Comparison of ENCODE assay signal across 13 cellular contexts in the genomic region with DNA sequence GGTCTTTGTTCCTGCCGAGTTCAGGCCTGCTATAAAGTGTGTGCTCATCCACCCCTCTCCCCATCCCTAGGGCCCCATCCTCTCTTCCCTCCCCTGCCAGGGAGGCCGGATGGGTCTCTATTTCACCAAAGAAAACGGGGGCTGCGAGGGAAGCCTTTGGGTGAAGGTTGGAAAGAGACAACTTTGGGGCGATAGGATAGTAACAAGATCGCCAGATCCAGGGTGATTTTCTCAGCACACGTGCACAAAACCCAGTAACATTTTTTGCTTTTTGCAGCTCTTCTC. TPM values are rescaled to one million over a fixed set of nuclear protein-coding genes. Genes with fewer than 3 reads are reported as not detected.
DNase-seq lines count a peak whose midpoint lies in the region; ATAC-seq and TF ChIP-seq lines count a peak whose summit lies in the region.
"Had no signal": no experiment of that assay in that cellular context is flagged by ENCODE, and none has a peak within 500 bp of the region (broad histone marks: within the 10 kb centered on the region; RNA-seq: fewer than 3 reads in every experiment).

No MANE protein-coding gene starts in this region.

- peak overlapping the region; percentile 95 for H3K4me3 Mint-ChIP-seq in activated CD4-positive, alpha-beta T cell treated with anti-CD3 and anti-CD28 coated beads, Interleukin-2, amount 10 ng/mL, durations not matched to agents 24 days and 14 days

- no peaks in the 10 kb centered on the region for H3K9me3 Mint-ChIP-seq in activated CD4-positive, alpha-beta T cell treated with anti-CD3 and anti-CD28 coated beads, Interleukin-2, amount 10 ng/mL, durations not matched to agents 24 days and 14 days

- intact Hi-C loops in activated CD4-positive, alpha-beta T cell treated with anti-CD3 and anti-CD28 coated beads, Interleukin-2, amount 10 ng/mL, durations not matched to agents 24 days and 14 days (cut with micrococcal nuclease), result no loop called here
- intact Hi-C loops in lower lobe of right lung (cut with DNase I), result no loop called here

- no peak for ATAC-seq in lower lobe of right lung
- no peak for ATAC-seq in GM21423 (IDR thresholded peaks at IDR 0.05; ENCODE audit: unreplicated experiment)
- no peak for ATAC-seq in GM21390 (IDR thresholded peaks at IDR 0.05; ENCODE audit: unreplicated experiment)
- ATAC-seq: PC-3 had no signal

- peaks cover 96% of the 10 kb centered on the region for H3K36me3 Mint-ChIP-seq in activated CD4-positive, alpha-beta T cell treated with anti-CD3 and anti-CD28 coated beads, Interleukin-2, amount 10 ng/mL, durations not matched to agents 24 days and 14 days (ENCODE audit: low read depth)

- no peak for TF ChIP-seq CTCF in WERI-Rb-1 (IDR thresholded peaks at IDR 0.05; ENCODE audit: low read depth, low read length)
- no peak for TF ChIP-seq CTCF in lower lobe of right lung (IDR thresholded peaks at IDR 0.05)

- no peaks in the 10 kb centered on the region for H3K36me3 ChIP-seq in WERI-Rb-1
- H3K36me3 ChIP-seq in lower lobe of right lung, result no peaks in the 10 kb centered on the region
- H3K36me3 ChIP-seq in stomach smooth muscle (ENCODE audit: control insufficient read depth in 2 of 2, insufficient read depth in 2 of 2, low read length in 2 of 2), result no peaks in the 10 kb centered on the region
- H3K36me3 ChIP-seq: adrenal gland had no signal

- DNase-seq in activated CD4-positive, alpha-beta T cell treated with anti-CD3 and anti-CD28 coated beads, Interleukin-2, amount 10 ng/mL, durations not matched to agents 24 days and 14 days, result no peak
- no peak for DNase-seq in activated CD4-positive, alpha-beta T cell treated with anti-CD3 and anti-CD28 coated beads for 4 hours
- DNase-seq in WERI-Rb-1 (peak; percentile 7), lower lobe of right lung (no peak), NCI-H2107 (lab: John Stamatoyannopoulos, UW) (no peak)
- DNase-seq: EL; NCI-H2029; PC-3; stimulated activated CD4-positive, alpha-beta T cell treated with anti-CD3 and anti-CD28 coated beads, Interleukin-2, amount 100 ng/mL, for 24 hours had no signal

- H3K9ac ChIP-seq in stomach smooth muscle (ENCODE audit: low read length in 2 of 2), result no peak overlapping the region

- peaks cover 2% of the 10 kb centered on the region for H3K9me3 ChIP-seq in WERI-Rb-1 (ENCODE audit: severe bottlenecking)
- H3K9me3 ChIP-seq in lower lobe of right lung, result no peaks in the 10 kb centered on the region
- H3K9me3 ChIP-seq in stomach smooth muscle (ENCODE audit: control insufficient read depth in 2 of 2, low read length in 2 of 2), result no peaks in the 10 kb centered on the region
- H3K9me3 ChIP-seq: adrenal gland had no signal

- peak overlapping the region; percentile 100 for H3K27ac Mint-ChIP-seq in activated CD4-positive, alpha-beta T cell treated with anti-CD3 and anti-CD28 coated beads, Interleukin-2, amount 10 ng/mL, durations not matched to agents 24 days and 14 days

- peaks cover 82% of the 10 kb centered on the region for H3K4me1 Mint-ChIP-seq in activated CD4-positive, alpha-beta T cell treated with anti-CD3 and anti-CD28 coated beads, Interleukin-2, amount 10 ng/mL, durations not matched to agents 24 days and 14 days

- H3K4me1 ChIP-seq in lower lobe of right lung (peaks cover 82% of the 10 kb centered on the region), stomach smooth muscle (ENCODE audit: control insufficient read depth, insufficient read depth, low read length) (peaks cover 57% of the 10 kb centered on the region)

- peak overlapping the region; percentile 77 for H3K27ac ChIP-seq in WERI-Rb-1
- peak overlapping the region; percentile 77 for H3K27ac ChIP-seq in lower lobe of right lung
- H3K27ac ChIP-seq in stomach smooth muscle (ENCODE audit: low read length), result peak overlapping the region; percentile 31

- H3K27me3 Mint-ChIP-seq in activated CD4-positive, alpha-beta T cell treated with anti-CD3 and anti-CD28 coated beads, Interleukin-2, amount 10 ng/mL, durations not matched to agents 24 days and 14 days, result no peaks in the 10 kb centered on the region

- peaks cover 3% of the 10 kb centered on the region for H3K27me3 ChIP-seq in WERI-Rb-1 (ENCODE audit: insufficient read depth, low read depth, severe bottlenecking)
- H3K27me3 ChIP-seq in lower lobe of right lung (ENCODE audit: low read depth), result no peaks in the 10 kb centered on the region
- no peaks in the 10 kb centered on the region for H3K27me3 ChIP-seq in stomach smooth muscle (ENCODE audit: control insufficient read depth in 1 of 2, insufficient read depth in 2 of 2, low read length in 2 of 2)
- H3K27me3 ChIP-seq: adrenal gland had no signal

- no peak overlapping the region for H3K4me3 ChIP-seq in WERI-Rb-1 (ENCODE audit: low read depth, low read length)
- H3K4me3 ChIP-seq in lower lobe of right lung, result no peak overlapping the region
- H3K4me3 ChIP-seq in stomach smooth muscle (ENCODE audit: low read length in 2 of 2), result no peak overlapping the region

RNA-seq across cellular contexts. Expression of a gene that starts 7.0 kb away (rescaled TPM):
- total RNA-seq in activated CD4-positive, alpha-beta T cell treated with anti-CD3 and anti-CD28 coated beads, Interleukin-2, amount 10 ng/mL, durations not matched to agents 24 days and 14 days, result 217 and 220 TPM in 2 replicates
- 2.2 TPM for total RNA-seq in lower lobe of right lung
- total RNA-seq: PC-3 had no signal

RNA-seq across cellular contexts. Expression of a gene that starts 56.8 kb away (rescaled TPM):
- total RNA-seq in activated CD4-positive, alpha-beta T cell treated with anti-CD3 and anti-CD28 coated beads, Interleukin-2, amount 10 ng/mL, durations not matched to agents 24 days and 14 days, result 13.1 and 16.8 TPM in 2 replicates
- 0.68 TPM for total RNA-seq in lower lobe of right lung

Comparison
In these comparisons a context has a peak if more than half of its experiments do, and no peak if none do; other contexts are left out.
1. RNA of a gene that starts 7.0 kb away (total RNA-seq): 217 to 220 TPM in activated CD4-positive, alpha-beta T cell treated with anti-CD3 and anti-CD28 coated beads, Interleukin-2, amount 10 ng/mL, durations not matched to agents 24 days and 14 days; 2.2 TPM in lower lobe of right lung (single experiment); every median in the first group is over 10 times any median in the second.
2. Peak in every context shown above with its lines, with median percentiles within 50 percentile points of each other: H3K27ac ChIP-seq.